15 cellular contexts compared by ENCODE assay signal in genomic region chr9:130732131-130732530, GRCh38. TPM values are rescaled to one million over a fixed set of nuclear protein-coding genes. Genes with fewer than 3 reads are reported as not detected.
DNase-seq lines count a peak whose midpoint lies in the region; ATAC-seq and TF ChIP-seq lines count a peak whose summit lies in the region.
"Had no signal": no experiment of that assay in that cellular context is flagged by ENCODE, and none has a peak within 500 bp of the region (broad histone marks: within the 10 kb centered on the region; RNA-seq: fewer than 3 reads in every experiment).

No MANE protein-coding gene starts in this region.

- no peak for ATAC-seq in PC-3
- ATAC-seq in gastrocnemius medialis = no peak
- no peak for ATAC-seq in GM18511 (IDR thresholded peaks at IDR 0.05; ENCODE audit: unreplicated experiment)
- ATAC-seq: stimulated activated naive CD8-positive, alpha-beta T cell treated with anti-CD3 and anti-CD28 coated beads, Interleukin-15, amount 100 ng/mL, for 72 hours had no signal

- no peaks in the 10 kb centered on the region for H3K36me3 Mint-ChIP-seq in HFFc6 (ENCODE audit: low read depth)

- intact Hi-C loops in PC-3 (cut with micrococcal nuclease) = no loop called here
- intact Hi-C loops in gastrocnemius medialis (cut with DNase I; ENCODE audit: low total_unique reads) = no loop called here

- peaks cover 53% of the 10 kb centered on the region for H3K79me2 ChIP-seq in ACC112 (ENCODE audit: control insufficient read depth, insufficient read depth, low read length, unreplicated experiment)
- H3K79me2 ChIP-seq in PC-3 (ENCODE audit: low read length) = peaks cover 57% of the 10 kb centered on the region

- CTCF ChIA-PET in PC-3 (lab: Charles Lee) = interaction anchor here (0.7 to 0.8 kb wide), 2 partner anchors 17 to 25 kb away, joined by 4 read pairs; no protein-coding TSS in a partner anchor

- no peak overlapping the region for H3K9ac ChIP-seq in PC-3 (ENCODE audit: low read length)

- peak overlapping the region; percentile 60 for H3K27ac ChIP-seq in ACC112 (ENCODE audit: low read depth, low read length)
- H3K27ac ChIP-seq in PC-3 (ENCODE audit: low read length) = no peak overlapping the region
- no peak overlapping the region for H3K27ac ChIP-seq in gastrocnemius medialis
- H3K27ac ChIP-seq: HL-60 had no signal

- H3F3A ChIP-seq in PC-3 (ENCODE audit: low read length, unreplicated experiment) = peaks cover 5% of the 10 kb centered on the region

- no peaks in the 10 kb centered on the region for H4K20me1 ChIP-seq in PC-3 (ENCODE audit: low read length)

- TF ChIP-seq POLR2A in gastrocnemius medialis (IDR thresholded peaks at IDR 0.05) = no peak

- POLR2A ChIA-PET in PC-3 (lab: Charles Lee; ENCODE audit: unreplicated experiment) = no interaction called here

- BruUV-seq in PC-3 (replicated peaks; lab: Mats Ljungman, UMichigan) = no TSS peak

- H3K4me3 Mint-ChIP-seq in HFFc6 = no peak overlapping the region
- H3K4me3 Mint-ChIP-seq: stimulated activated naive CD8-positive, alpha-beta T cell treated with anti-CD3 and anti-CD28 coated beads, Interleukin-15, amount 100 ng/mL, for 72 hours had no signal

- DNase-seq in HFFc6 = no peak
- no peak for DNase-seq in PC-3
- DNase-seq in fibroblast of villous mesenchyme (ENCODE audit: low read depth) = no peak
- no peak for DNase-seq in NOMO-1 treated with DMSO at 0.1 percent for 48 hours (lab: John Stamatoyannopoulos, UW; ENCODE audit: unreplicated experiment)
- DNase-seq in gastrocnemius medialis = no peak
- no peak for DNase-seq in G401 (ENCODE audit: low spot score)
- DNase-seq: activated T-cell treated with anti-CD3 and anti-CD28 coated beads, Interleukin-2, amount 50 U/mL, for 1 hour; CD4-positive, alpha-beta memory T cell; central memory CD4-positive, alpha-beta T cell; heart left ventricle; NCI-H446; stimulated activated naive CD8-positive, alpha-beta T cell treated with anti-CD3 and anti-CD28 coated beads, Interleukin-15, amount 100 ng/mL, for 72 hours had no signal

- H3K36me3 ChIP-seq in ACC112 (ENCODE audit: insufficient read depth, low read length) = no peaks in the 10 kb centered on the region
- H3K36me3 ChIP-seq in PC-3 (ENCODE audit: low read depth, low read length) = no peaks in the 10 kb centered on the region
- H3K36me3 ChIP-seq in gastrocnemius medialis = no peaks in the 10 kb centered on the region
- H3K36me3 ChIP-seq: heart left ventricle had no signal

- peaks cover 39% of the 10 kb centered on the region for H3K4me1 Mint-ChIP-seq in HFFc6 (ENCODE audit: low read depth)

- H3K4me3 ChIP-seq in ACC112 (ENCODE audit: low read depth, low read length) (no peak overlapping the region), PC-3 (ENCODE audit: low read length) (no peak overlapping the region), fibroblast of villous mesenchyme (ENCODE audit: low read depth, low read length) (no peak overlapping the region), gastrocnemius medialis (no peak overlapping the region)
- H3K4me3 ChIP-seq: heart left ventricle had no signal

- no peaks in the 10 kb centered on the region for H3K9me2 ChIP-seq in PC-3 (replicated peaks; ENCODE audit: low read length)

- H3K4me2 ChIP-seq in PC-3 (ENCODE audit: low read length) = no peak overlapping the region

- in situ Hi-C loops in gastrocnemius medialis (cut with MboI; ENCODE audit: low sequenced_read_pairs in 4 of 4) = no loop called here
- in situ Hi-C loops in G401 (cut with HindIII; ENCODE audit: low sequenced_read_pairs) = loop anchor here (10.0 kb wide), 1 partner anchor 123 kb away; no protein-coding TSS in a partner anchor

- H3K27me3 Mint-ChIP-seq in HFFc6 (ENCODE audit: insufficient read depth) = no peaks in the 10 kb centered on the region
- H3K27me3 Mint-ChIP-seq: CD4-positive, alpha-beta memory T cell; stimulated activated naive CD8-positive, alpha-beta T cell treated with anti-CD3 and anti-CD28 coated beads, Interleukin-15, amount 100 ng/mL, for 72 hours had no signal

- TF ChIP-seq CTCF in HFFc6 (IDR thresholded peaks at IDR 0.05) = peak; percentile 38
- TF ChIP-seq CTCF in PC-3 (conservative IDR thresholded peaks at IDR 0.05; ENCODE audit: low read depth, low read length) = peak; percentile 41; the same call in 1 of the 2 replicates
- peak; percentile 8 for TF ChIP-seq CTCF in fibroblast of villous mesenchyme (IDR thresholded peaks at IDR 0.05; ENCODE audit: insufficient read depth, low read depth, low read length)
- TF ChIP-seq CTCF in gastrocnemius medialis (IDR thresholded peaks at IDR 0.05 in 4 of 5, conservative IDR thresholded peaks at IDR 0.05 in 1 of 5) = no peak

- peak overlapping the region; percentile 30; the same call in 1 of the 2 replicates for H3K27ac Mint-ChIP-seq in HFFc6
- H3K27ac Mint-ChIP-seq: stimulated activated naive CD8-positive, alpha-beta T cell treated with anti-CD3 and anti-CD28 coated beads, Interleukin-15, amount 100 ng/mL, for 72 hours had no signal

- no peaks in the 10 kb centered on the region for H3K9me3 Mint-ChIP-seq in HFFc6
- H3K9me3 Mint-ChIP-seq: stimulated activated naive CD8-positive, alpha-beta T cell treated with anti-CD3 and anti-CD28 coated beads, Interleukin-15, amount 100 ng/mL, for 72 hours had no signal

- H3K27me3 ChIP-seq in ACC112 (ENCODE audit: insufficient read depth, low read length) (no peaks in the 10 kb centered on the region), PC-3 (ENCODE audit: low read length) (no peaks in the 10 kb centered on the region), gastrocnemius medialis (no peaks in the 10 kb centered on the region)
- H3K27me3 ChIP-seq: heart left ventricle had no signal

- H3K4me1 ChIP-seq in ACC112 (ENCODE audit: control insufficient read depth, insufficient read depth, low read length, unreplicated experiment) = peaks cover 35% of the 10 kb centered on the region
- H3K4me1 ChIP-seq in PC-3 (ENCODE audit: insufficient read depth, low read length) = peaks cover 41% of the 10 kb centered on the region
- H3K4me1 ChIP-seq in gastrocnemius medialis = peaks cover 12 to 14% of the 10 kb centered on the region in 2 donors

- no peaks in the 10 kb centered on the region for H3K9me3 ChIP-seq in PC-3 (ENCODE audit: low read length)
- no peaks in the 10 kb centered on the region for H3K9me3 ChIP-seq in gastrocnemius medialis

- H2AFZ ChIP-seq in ACC112 (ENCODE audit: low read length, unreplicated experiment) (no peak overlapping the region), PC-3 (ENCODE audit: low read length) (no peak overlapping the region)

RNA-seq across cellular contexts. Expression of gene EXOSC2, which starts 38.6 kb away (rescaled TPM):
- total RNA-seq in HFFc6 (2021; fragmentation: NEBNext Ultra II Directional; extraction: Animal tissue kit (Norgen Biotek cat#: 25700)) = 10 to 100 TPM; 27.8 to 36.7 (median 33.8) TPM
- total RNA-seq in PC-3 (2014; rRNA removed) = 33.5 and 40.4 TPM in 2 replicates
- 19.3 and 32.8 TPM in 2 replicates for total RNA-seq in fibroblast of villous mesenchyme
- 10 to 100 TPM in 3 of 4 donors, 1 to 10 TPM in 1; 9.3 to 21.7 (median 12.0) TPM for total RNA-seq in gastrocnemius medialis
- 41.5 and 66.4 TPM in 2 replicates for total RNA-seq in G401 (2014; rRNA removed; shearing (Covaris generic))

Comparison
In these comparisons a context has a peak if more than half of its experiments do, and no peak if none do; other contexts are left out.
1. CTCF ChIP-seq: peak in HFFc6 (single experiment), PC-3 (single experiment) and fibroblast of villous mesenchyme (single experiment); none in gastrocnemius medialis (0 of 5).